Comparison of ENCODE assay signal across 8 cellular contexts in the genomic region with DNA sequence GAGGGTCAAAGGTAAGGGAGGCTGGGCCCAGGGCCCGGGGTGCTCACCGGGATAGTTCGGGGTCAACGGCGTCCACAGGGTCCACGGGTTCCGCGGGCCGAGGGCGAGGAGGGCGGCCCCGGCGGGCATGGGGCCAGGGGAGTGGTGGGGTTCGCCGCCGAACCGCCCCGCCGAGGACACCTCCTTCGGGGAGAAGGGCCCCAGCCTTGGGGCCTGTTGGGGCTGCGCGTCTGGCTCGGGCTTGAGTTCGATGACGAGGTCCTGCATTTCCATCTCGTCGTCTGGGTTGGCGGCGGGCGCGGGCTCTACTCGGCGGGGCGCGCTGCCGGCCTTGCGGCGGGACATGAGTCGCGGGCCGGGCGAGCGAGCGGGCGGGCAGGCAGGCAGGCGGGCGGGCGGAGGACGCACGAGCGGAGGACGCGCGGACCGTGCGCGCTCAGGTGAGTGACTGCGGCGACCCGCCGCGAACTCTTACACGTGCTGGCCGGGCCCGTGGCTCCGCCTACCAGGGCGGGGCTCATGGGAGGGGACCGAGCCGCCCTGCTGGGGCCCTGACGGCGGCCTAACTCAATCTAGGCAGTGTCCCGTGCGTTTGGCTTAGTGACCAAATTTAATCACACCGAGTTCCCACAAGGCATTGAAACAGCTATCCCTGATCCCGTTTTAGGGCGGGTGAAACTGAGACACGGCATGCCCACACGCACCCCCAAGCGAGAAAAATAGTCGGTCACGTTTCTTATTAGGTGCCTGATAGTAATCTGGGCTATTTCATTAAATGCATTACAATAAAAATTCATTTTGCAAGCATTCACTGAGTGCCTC. TPM values are rescaled to one million over a fixed set of nuclear protein-coding genes. Genes with fewer than 3 reads are reported as not detected.
DNase-seq lines count a peak whose midpoint lies in the region; ATAC-seq and TF ChIP-seq lines count a peak whose summit lies in the region.

A gene (minus strand): TSS at position 450 of the 822 bp plus-strand sequence. CDS start 105 bp downstream, at position 345.

- TF ChIP-seq CTCF in GM10248 (IDR thresholded peaks at IDR 0.05; ENCODE audit: control extremely low read depth, extremely low read depth, low read depth, missing control alignments) (no peak), HFF-Myc (IDR thresholded peaks at IDR 0.05; ENCODE audit: low read depth, low read length, missing control alignments) (no peak), left lung (IDR thresholded peaks at IDR 0.05) (no peak)

- ATAC-seq in left lung, result peak; percentile 77

- DNase-seq in GM10248 (ENCODE audit: extremely low spot score) (peak; percentile 90), HFF-Myc (ENCODE audit: extremely low read depth, low read depth) (peak; percentile 30), NCI-H2081 (lab: John Stamatoyannopoulos, UW) (peak; percentile 72 to 90), cerebellum (ENCODE audit: low spot score) (peak; percentile 92), left lung (peak; percentile 88 to 97), cortex of kidney (lab: John Stamatoyannopoulos, UW) (no peak)
- DNase-seq in activated CD4-positive, CD25-positive, alpha-beta regulatory T cell treated with anti-CD3 and anti-CD28 coated beads, Interleukin-2, amount 50 U/mL, for 16 hours (ENCODE audit: low read depth, low spot score), result peak; percentile 54
- peak; percentile 54 to 85 (median 71) for DNase-seq in stimulated activated CD4-positive, alpha-beta T cell treated with anti-CD3 and anti-CD28 coated beads, TNF-alpha, amount 100 ng/mL, for 24 hours (ENCODE audit: low read depth in 3 of 3)

- CTCF ChIA-PET in GM10248 (lab: Yijun Ruan, JAX), result interaction anchor here (1.6 to 5.9 kb wide), 3 partner anchors 13 to 17 kb away, joined by 3 to 48 read pairs (median 4); a partner anchor contains a TSS

- H3K36me3 ChIP-seq in left lung, result peaks cover 0 to 12% of the 10 kb centered on the region in 2 donors

- H3K4me1 ChIP-seq in left lung, result peaks cover 16 to 52% of the 10 kb centered on the region in 2 donors

- POLR2A ChIA-PET in GM10248 (lab: Yijun Ruan, JAX), result no interaction called here

- no peaks in the 10 kb centered on the region for H3K9me3 ChIP-seq in left lung

- intact Hi-C loops in left lung (cut with DNase I), result no loop called here

- peak within 1 kb of the TSS; percentile 67 for H3K4me3 ChIP-seq in HFF-Myc (replicated peaks; ENCODE audit: low read depth, low read length)
- H3K4me3 ChIP-seq in left lung, result peak within 1 kb of the TSS; percentile 43 to 85

- no peaks in the 10 kb centered on the region for H3K27me3 ChIP-seq in left lung

- peak within 1 kb of the TSS; percentile 33 to 93 for H3K27ac ChIP-seq in left lung

RNA-seq across cellular contexts. Expression of the gene that starts here (rescaled TPM):
- total RNA-seq in cerebellum (0.45 TPM), left lung (1 to 10 TPM; 1.4 to 2.0 TPM)

Comparison
In these comparisons a context has a peak if more than half of its experiments do, and no peak if none do; other contexts are left out.
1. Peak in DNase-seq in cerebellum; RNA of the gene not detected or under 1 TPM.